ENCODE assay signal across 9 cellular contexts in genomic region chr19:13844130-13844631, GRCh38. TPM values are rescaled to one million over a fixed set of nuclear protein-coding genes. Genes with fewer than 3 reads are reported as not detected.
DNase-seq lines count a peak whose midpoint lies in the region; ATAC-seq and TF ChIP-seq lines count a peak whose summit lies in the region.
"Had no signal": no experiment of that assay in that cellular context is flagged by ENCODE, and none has a peak within 500 bp of the region (broad histone marks: within the 10 kb centered on the region; RNA-seq: fewer than 3 reads in every experiment).

No MANE protein-coding gene starts in this region.

- ATAC-seq in GM23338 (no peak), WTC11 (no peak), HG03354 (IDR thresholded peaks at IDR 0.05; ENCODE audit: poor library complexity, severe bottlenecking, unreplicated experiment) (no peak), GM18511 (IDR thresholded peaks at IDR 0.05; ENCODE audit: unreplicated experiment) (no peak)

- H3K4me3 Mint-ChIP-seq in GM23338 (0 out of 3 replicates have a peak overlapping the region, but pooled peaks have one; percentile 23), WTC11 (peak overlapping the region; percentile 85)

- intact Hi-C loops in left ventricle myocardium inferior (cut with micrococcal nuclease) = no loop called here

- no peak for TF ChIP-seq CTCF in GM23338 (conservative IDR thresholded peaks at IDR 0.05; ENCODE audit: low read depth in 2 of 2)
- no peak for TF ChIP-seq CTCF in WTC11 (IDR thresholded peaks at IDR 0.05)
- TF ChIP-seq CTCF in left ventricle myocardium inferior (IDR thresholded peaks at IDR 0.05; ENCODE audit: borderline replicate concordance) = no peak

- H3K4me1 Mint-ChIP-seq in GM23338 (peaks cover 45% of the 10 kb centered on the region), WTC11 (peaks cover 47% of the 10 kb centered on the region)

- peaks cover 32% of the 10 kb centered on the region for H3K27me3 Mint-ChIP-seq in GM23338 (ENCODE audit: insufficient read depth, low read depth, poor library complexity)
- no peaks in the 10 kb centered on the region for H3K27me3 Mint-ChIP-seq in WTC11 (ENCODE audit: low read depth)

- CTCF ChIA-PET in WTC11 (lab: Charles Lee) = interaction anchor here (0.6 to 1.9 kb wide), 4 partner anchors 18 to 570 kb away, joined by 3 to 11 read pairs (median 4); no protein-coding TSS in a partner anchor

- H3K36me3 ChIP-seq in GM23338 (ENCODE audit: insufficient read depth) (no peaks in the 10 kb centered on the region), left ventricle myocardium inferior (peaks cover 3% of the 10 kb centered on the region)

- H3K27ac Mint-ChIP-seq in GM23338 = no peak overlapping the region
- H3K27ac Mint-ChIP-seq in WTC11 = no peak overlapping the region

- H3K9me2 ChIP-seq in GM23338 (ENCODE audit: insufficient read depth) = no peaks in the 10 kb centered on the region

- POLR2A ChIA-PET in WTC11 (lab: Charles Lee) = interaction anchor here (1.4 kb wide), 1 partner anchor 26 kb away, joined by 4 read pairs; no protein-coding TSS in a partner anchor

- H3K9me3 ChIP-seq in left ventricle myocardium inferior (replicated peaks) = no peaks in the 10 kb centered on the region

- H3K27ac ChIP-seq in GM23338 (ENCODE audit: low read depth) (no peak overlapping the region; the same call in 1 of the 2 replicates), left ventricle myocardium inferior (replicated peaks) (peak overlapping the region; percentile 99), skin epidermis (peak overlapping the region; percentile 89 to 100 (median 99))

- H3K27me3 ChIP-seq in GM23338 (ENCODE audit: insufficient read depth) (no peaks in the 10 kb centered on the region), left ventricle myocardium inferior (ENCODE audit: low read depth) (no peaks in the 10 kb centered on the region)

- H3K4me1 ChIP-seq in GM23338 (ENCODE audit: insufficient read depth) (peaks cover 49% of the 10 kb centered on the region), left ventricle myocardium inferior (peaks cover 86% of the 10 kb centered on the region)

- no peak overlapping the region for H2AFZ ChIP-seq in GM23338

- H3K9me3 Mint-ChIP-seq in GM23338 = 0 out of 3 replicates have a peak, but pooled peaks cover 3% of the 10 kb centered on the region
- H3K9me3 Mint-ChIP-seq in WTC11 = no peaks in the 10 kb centered on the region

- peaks cover 31% of the 10 kb centered on the region for H3F3A ChIP-seq in GM23338 (replicated peaks; ENCODE audit: low read depth)

- no peaks in the 10 kb centered on the region for H4K20me1 ChIP-seq in GM23338 (replicated peaks; ENCODE audit: insufficient read depth)

- H3K79me2 ChIP-seq in GM23338 (replicated peaks; ENCODE audit: insufficient read depth) = peaks cover 8% of the 10 kb centered on the region; the same call in 1 of the 2 replicates

- H3K36me3 Mint-ChIP-seq in GM23338 (ENCODE audit: low read depth) (no peaks in the 10 kb centered on the region; the same call in 2 of the 3 replicates), WTC11 (no peaks in the 10 kb centered on the region)

- H3K4me2 ChIP-seq in GM23338 = peak overlapping the region; percentile 99

- no peak for DNase-seq in GM23338 (ENCODE audit: low spot score)
- no peak for DNase-seq in WTC11 (ENCODE audit: low spot score)
- DNase-seq in left ventricle myocardium inferior = no peak
- DNase-seq in NCI-H510A (lab: John Stamatoyannopoulos, UW) = no peak
- no peak for DNase-seq in AML-193 (lab: John Stamatoyannopoulos, UW)
- DNase-seq: stimulated activated naive CD4-positive, alpha-beta T cell had no signal

- peak overlapping the region; percentile 23; the same call in 1 of the 2 replicates for H3K4me3 ChIP-seq in GM23338
- no peak overlapping the region for H3K4me3 ChIP-seq in left ventricle myocardium inferior
- H3K4me3 ChIP-seq in skin epidermis = peak overlapping the region in 2 of 7 experiments; percentile 78 to 94

TF ChIP-seq in GM23338, 12 proteins besides CTCF, POLR2A, EP300 and RAD21 (continues in another document):
- no peak for TF ChIP-seq STAT1 (IDR thresholded peaks at IDR 0.05; ENCODE audit: unreplicated experiment)
- no peak for TF ChIP-seq JUNB (IDR thresholded peaks at IDR 0.05; ENCODE audit: unreplicated experiment)
- TF ChIP-seq ETS1 (IDR thresholded peaks at IDR 0.05) = no peak
- no peak for TF ChIP-seq POLR2AphosphoS5 (IDR thresholded peaks at IDR 0.05; ENCODE audit: low read depth)

TF ChIP-seq in WTC11, 78 proteins besides CTCF, POLR2A, EP300 and RAD21 (continues in another document):
- no peak for TF ChIP-seq ESRRA (CRISPR knock-in tag; IDR thresholded peaks at IDR 0.05; ENCODE audit: borderline replicate concordance)
- no peak for TF ChIP-seq ZNF121 (CRISPR knock-in tag; IDR thresholded peaks at IDR 0.05)
- TF ChIP-seq AFF4 (CRISPR knock-in tag; IDR thresholded peaks at IDR 0.05; ENCODE audit: borderline replicate concordance) = no peak
- TF ChIP-seq ELF4 (CRISPR knock-in tag; IDR thresholded peaks at IDR 0.05; ENCODE audit: low read depth) = no peak
- no peak for TF ChIP-seq PREB (CRISPR knock-in tag; IDR thresholded peaks at IDR 0.05; ENCODE audit: borderline replicate concordance)
- no peak for TF ChIP-seq ZNF416 (CRISPR knock-in tag; IDR thresholded peaks at IDR 0.05)
- no peak for TF ChIP-seq ZNF532 (CRISPR knock-in tag; IDR thresholded peaks at IDR 0.05; ENCODE audit: borderline replicate concordance)

RNA-seq across cellular contexts. Expression of gene NANOS3, which starts 32.8 kb away (rescaled TPM):
- not detected in 2 replicates for total RNA-seq in GM23338 (2014; rRNA removed; shearing (Covaris generic))
- not detected in 2 replicates for polyA plus RNA-seq in GM23338 (2016; fragmentation: Nextera tagmentation; extraction: Ambion mirVana)
- 0.66 to 1.1 TPM (median 0.71 TPM) in 3 replicates for total RNA-seq in WTC11 (2021)
- total RNA-seq in left ventricle myocardium inferior = 1.3 TPM

RNA-seq across cellular contexts. Expression of gene ZSWIM4, which starts 48.9 kb away (rescaled TPM):
- total RNA-seq in GM23338 (2014; rRNA removed; shearing (Covaris generic)) = 37.9 and 42.3 TPM in 2 replicates
- polyA plus RNA-seq in GM23338 (2016; fragmentation: Nextera tagmentation; extraction: Ambion mirVana) = 5.4 and 6.1 TPM in 2 replicates
- total RNA-seq in WTC11 (2021) (33.4 to 35.5 TPM (median 34.2 TPM) in 3 replicates), left ventricle myocardium inferior (2.6 TPM)
